ENCODE assay signal across 8 cellular contexts in genomic region chr6:39102024-39102820, GRCh38. TPM values are rescaled to one million over a fixed set of nuclear protein-coding genes. Genes with fewer than 3 reads are reported as not detected.
DNase-seq lines count a peak whose midpoint lies in the region; ATAC-seq and TF ChIP-seq lines count a peak whose summit lies in the region.

No MANE protein-coding gene starts in this region.

- no peak overlapping the region for H3K4me2 ChIP-seq in OCI-LY7 (ENCODE audit: low read length)

- peaks cover 3 to 18% (median 15%) of the 10 kb centered on the region in 4 donors for H3K4me1 Mint-ChIP-seq in CD4-positive, CD25-positive, alpha-beta regulatory T cell
- peaks cover 27% of the 10 kb centered on the region for H3K4me1 Mint-ChIP-seq in glutamatergic neuron (ENCODE audit: low read depth, unreplicated experiment)

- TF ChIP-seq EP300 in stomach (IDR thresholded peaks at IDR 0.05): no peak

- TF ChIP-seq CTCF in OCI-LY7 (conservative IDR thresholded peaks at IDR 0.05; ENCODE audit: low read length): peak; percentile 79
- TF ChIP-seq CTCF in glutamatergic neuron (IDR thresholded peaks at IDR 0.05; ENCODE audit: partially characterized antibody, unreplicated experiment): peak; percentile 73
- TF ChIP-seq CTCF in stomach (IDR thresholded peaks at IDR 0.05): peak in 4 of 7 experiments; percentile 40 to 67 (median 47)

- H3K9me3 ChIP-seq in CD4-positive, CD25-positive, alpha-beta regulatory T cell (ENCODE audit: control insufficient read depth in 2 of 2, low read length in 2 of 2): no peaks in the 10 kb centered on the region
- H3K9me3 ChIP-seq in OCI-LY7 (ENCODE audit: low read length) (no peaks in the 10 kb centered on the region), stomach (no peaks in the 10 kb centered on the region)

- no peak overlapping the region for H3K4me3 Mint-ChIP-seq in CD4-positive, CD25-positive, alpha-beta regulatory T cell
- peak overlapping the region; percentile 48 for H3K4me3 Mint-ChIP-seq in glutamatergic neuron (ENCODE audit: unreplicated experiment)

- H3K4me3 ChIP-seq in CD4-positive, CD25-positive, alpha-beta regulatory T cell (ENCODE audit: low read depth, low read length): no peak overlapping the region
- H3K4me3 ChIP-seq in OCI-LY7 (ENCODE audit: low read depth, low read length, poor library complexity, severe bottlenecking) (no peak overlapping the region), stomach (no peak overlapping the region)

- no peaks in the 10 kb centered on the region for H3K27me3 Mint-ChIP-seq in CD4-positive, CD25-positive, alpha-beta regulatory T cell
- H3K27me3 Mint-ChIP-seq in glutamatergic neuron (ENCODE audit: unreplicated experiment): no peaks in the 10 kb centered on the region

- 23 to 47% (median 32%) methylated on average over 12 of the region's 12 CpGs for WGBS in stomach, 5 donors

- DNase-seq in CD4-positive, CD25-positive, alpha-beta regulatory T cell: peak in 1 of 3 donors; percentile 34
- peak; percentile 49 for DNase-seq in OCI-LY7 (ENCODE audit: low spot score)
- DNase-seq in glutamatergic neuron: peak; percentile 82
- DNase-seq in stomach: peak; percentile 55
- no peak for DNase-seq in NK-92 (lab: John Stamatoyannopoulos, UW; ENCODE audit: unreplicated experiment)
- no peak for DNase-seq in COR-L47 (lab: John Stamatoyannopoulos, UW)
- DNase-seq in NCI-H345 (lab: John Stamatoyannopoulos, UW): no peak

- no TSS peak for BruUV-seq in OCI-LY7 (replicated peaks; lab: Mats Ljungman, UMichigan)

- H4K20me1 ChIP-seq in OCI-LY7 (ENCODE audit: insufficient read depth, low read length): no peaks in the 10 kb centered on the region

- H3K9me3 Mint-ChIP-seq in CD4-positive, CD25-positive, alpha-beta regulatory T cell: peaks cover 0 to 2% (median 0%) of the 10 kb centered on the region in 7 donors
- H3K9me3 Mint-ChIP-seq in glutamatergic neuron (ENCODE audit: unreplicated experiment): peaks cover 2% of the 10 kb centered on the region

- H3K27ac Mint-ChIP-seq in CD4-positive, CD25-positive, alpha-beta regulatory T cell: peak overlapping the region in 2 of 3 donors; percentile 28 to 45
- H3K27ac Mint-ChIP-seq in glutamatergic neuron (ENCODE audit: unreplicated experiment): no peak overlapping the region

- no peaks in the 10 kb centered on the region for H3K4me1 ChIP-seq in CD4-positive, CD25-positive, alpha-beta regulatory T cell (ENCODE audit: control insufficient read depth, insufficient read depth, low read length, poor library complexity, severe bottlenecking)
- H3K4me1 ChIP-seq in OCI-LY7 (ENCODE audit: insufficient read depth, low read length, poor library complexity, severe bottlenecking) (no peaks in the 10 kb centered on the region), stomach (peaks cover 0 to 12% (median 6%) of the 10 kb centered on the region in 4 donors)

- peaks cover 40% of the 10 kb centered on the region for H3K36me3 Mint-ChIP-seq in CD4-positive, CD25-positive, alpha-beta regulatory T cell
- no peaks in the 10 kb centered on the region for H3K36me3 Mint-ChIP-seq in glutamatergic neuron (ENCODE audit: unreplicated experiment)

- H3K9me2 ChIP-seq in OCI-LY7 (ENCODE audit: insufficient read depth, low read length): no peaks in the 10 kb centered on the region

- no peaks in the 10 kb centered on the region for H3K79me2 ChIP-seq in OCI-LY7 (ENCODE audit: insufficient read depth, low read depth, low read length)

- peaks cover 18% of the 10 kb centered on the region for H3K36me3 ChIP-seq in CD4-positive, CD25-positive, alpha-beta regulatory T cell (ENCODE audit: control insufficient read depth, insufficient read depth, low read length)
- no peaks in the 10 kb centered on the region for H3K36me3 ChIP-seq in OCI-LY7 (ENCODE audit: insufficient read depth, low read length)
- H3K36me3 ChIP-seq in stomach: peaks cover 0 to 22% (median 18%) of the 10 kb centered on the region in 4 donors

- H2AFZ ChIP-seq in OCI-LY7 (ENCODE audit: low read length): no peak overlapping the region

- POLR2A ChIA-PET in OCI-LY7 (lab: Charles Lee): interaction anchor here (0.8 to 1.3 kb wide), 2 partner anchors 12 to 27 kb away, joined by 3 to 5 read pairs; no protein-coding TSS in a partner anchor

- no peak for TF ChIP-seq POLR2A in stomach (IDR thresholded peaks at IDR 0.05)

- ATAC-seq in CD4-positive, CD25-positive, alpha-beta regulatory T cell (ENCODE audit: low read depth in 2 of 2): peak in 1 of 2 donors; percentile 44
- ATAC-seq in GM21619 (IDR thresholded peaks at IDR 0.05; ENCODE audit: unreplicated experiment): peak; percentile 48

- intact Hi-C loops in OCI-LY7 (cut with micrococcal nuclease; ENCODE audit: unreplicated experiment): loop anchor here (5.0 kb wide), 1 partner anchor 230 kb away; no protein-coding TSS in a partner anchor
- intact Hi-C loops in stomach (cut with DNase I; ENCODE audit: low total_unique reads): no loop called here

- no peaks in the 10 kb centered on the region for H3K27me3 ChIP-seq in CD4-positive, CD25-positive, alpha-beta regulatory T cell (ENCODE audit: control insufficient read depth, insufficient read depth, low read length)
- no peaks in the 10 kb centered on the region for H3K27me3 ChIP-seq in stomach

- H3K27ac ChIP-seq in CD4-positive, CD25-positive, alpha-beta regulatory T cell (ENCODE audit: insufficient read depth, low read length, poor library complexity, severe bottlenecking): no peak overlapping the region
- H3K27ac ChIP-seq in OCI-LY7 (ENCODE audit: low read depth, low read length, poor library complexity, severe bottlenecking) (no peak overlapping the region), stomach (peak overlapping the region in 1 of 5 donors; percentile 6)

- CTCF ChIA-PET in OCI-LY7 (lab: Charles Lee; ENCODE audit: unreplicated experiment): interaction anchor here (0.8 kb wide), 1 partner anchor 105 kb away, joined by 3 read pairs; no protein-coding TSS in a partner anchor

RNA-seq across cellular contexts. Expression of gene SAYSD1, which starts 12.8 kb away (rescaled TPM):
- total RNA-seq in CD4-positive, CD25-positive, alpha-beta regulatory T cell: 20.6 TPM
- polyA plus RNA-seq in CD4-positive, CD25-positive, alpha-beta regulatory T cell: 10 to 100 TPM; 23.0 to 33.6 (median 24.9) TPM
- 14.1 and 15.6 TPM in 2 replicates for total RNA-seq in OCI-LY7 (2014; rRNA removed; shearing (Covaris generic))
- total RNA-seq in OCI-LY7 (2022): 10.7 and 11.7 TPM in 2 replicates
- total RNA-seq in glutamatergic neuron (ENCODE audit: unreplicated experiment): 18.4 TPM
- total RNA-seq in stomach: 10 to 100 TPM in 2 of 5 donors, 1 to 10 TPM in 3; 1.2 to 24.8 (median 4.9) TPM
- polyA plus RNA-seq in stomach: 1 to 10 TPM; 6.6 to 9.9 (median 8.9) TPM

RNA-seq across cellular contexts. Expression of gene GLP1R, which starts 53.6 kb away (rescaled TPM):
- not detected for total RNA-seq in CD4-positive, CD25-positive, alpha-beta regulatory T cell
- not detected for polyA plus RNA-seq in CD4-positive, CD25-positive, alpha-beta regulatory T cell
- total RNA-seq in OCI-LY7 (2014; rRNA removed; shearing (Covaris generic)): not detected in 2 replicates
- total RNA-seq in OCI-LY7 (2022) (not detected in 2 replicates), glutamatergic neuron (ENCODE audit: unreplicated experiment) (not detected), stomach (1 to 10 TPM in 2 of 5 donors, not detected in 3; 3.5 to 9.0 TPM)
- polyA plus RNA-seq in stomach: under 1 TPM in 2 of 3 donors, not detected in 1; 0.05 to 0.31 TPM

Comparison
In these comparisons a context has a peak if more than half of its experiments do, and no peak if none do; other contexts are left out.
1. DNase-seq: peak in OCI-LY7 (single experiment), glutamatergic neuron (single experiment) and stomach (single experiment); none in NK-92 (single experiment), COR-L47 (single experiment) and NCI-H345 (single experiment).
2. Peak in every context shown above with its lines, with median percentiles within 50 percentile points of each other: CTCF ChIP-seq.